ENCODE assay signal across 1 cellular context in genomic region chr10:71769279-71769823, GRCh38.
TF ChIP-seq lines count a peak whose summit lies in the region.

No MANE protein-coding gene starts in this region.

TF ChIP-seq in GM12878, 131 proteins besides CTCF, POLR2A, EP300 and RAD21 (continues in another document):
- no peak for TF ChIP-seq ZBTB11 (CRISPR knock-in tag; IDR thresholded peaks at IDR 0.05)
- TF ChIP-seq TAF1 (IDR thresholded peaks at IDR 0.05; ENCODE audit: borderline replicate concordance, low read depth, low read length): 0 out of 2 replicates have a peak, but pooled peaks have one; percentile 27
- TF ChIP-seq MLLT1 (IDR thresholded peaks at IDR 0.05): peak; percentile 45
- peak; percentile 41; the same call in 1 of the 2 replicates for TF ChIP-seq PKNOX1 (IDR thresholded peaks at IDR 0.05)
- TF ChIP-seq MEF2B (IDR thresholded peaks at IDR 0.05; ENCODE audit: partially characterized antibody, poor library complexity, severe bottlenecking): peak; percentile 91
- TF ChIP-seq IKZF2 (IDR thresholded peaks at IDR 0.05): peak; percentile 86 to 90
- no peak for TF ChIP-seq NR2C1 (IDR thresholded peaks at IDR 0.05)
- 0 out of 2 replicates have a peak, but pooled peaks have one; percentile 67 for TF ChIP-seq EED (IDR thresholded peaks at IDR 0.05; ENCODE audit: low read depth)
- TF ChIP-seq ZBTB40 (IDR thresholded peaks at IDR 0.05; ENCODE audit: borderline replicate concordance): no peak; the same call in 1 of the 2 replicates
- peak; percentile 93 for TF ChIP-seq SPI1 (IDR thresholded peaks at IDR 0.05; ENCODE audit: borderline replicate concordance, insufficient read depth, low read depth, low read length)
- TF ChIP-seq SREBF2 (IDR thresholded peaks at IDR 0.05; ENCODE audit: low read length): no peak
- TF ChIP-seq GATAD2B (conservative IDR thresholded peaks at IDR 0.05; ENCODE audit: low read depth): peak; percentile 77
- peak; percentile 82 for TF ChIP-seq MTA2 (IDR thresholded peaks at IDR 0.05; ENCODE audit: low read depth)
- peak; percentile 60 for TF ChIP-seq RELA (IDR thresholded peaks at IDR 0.05; ENCODE audit: borderline replicate concordance, partially characterized antibody)
- no peak for TF ChIP-seq IRF5 (IDR thresholded peaks at IDR 0.05; ENCODE audit: borderline replicate concordance)
- no peak for TF ChIP-seq USF1 (IDR thresholded peaks at IDR 0.05; ENCODE audit: borderline replicate concordance, extremely low read length, insufficient read depth, low read depth, low read length)
- peak; percentile 58 for TF ChIP-seq SP1 (IDR thresholded peaks at IDR 0.05; ENCODE audit: low read depth, low read length)
- TF ChIP-seq BMI1 (IDR thresholded peaks at IDR 0.05; ENCODE audit: borderline replicate concordance): peak; percentile 17; the same call in 1 of the 2 replicates
- TF ChIP-seq ZNF592 (IDR thresholded peaks at IDR 0.05): peak; percentile 74; the same call in 1 of the 2 replicates
- 0 out of 2 replicates have a peak, but pooled peaks have one; percentile 20 for TF ChIP-seq STAT3 (IDR thresholded peaks at IDR 0.05; ENCODE audit: low read depth, low read length)
- TF ChIP-seq SIX5 (IDR thresholded peaks at IDR 0.05; ENCODE audit: low read depth, low read length, severe bottlenecking): no peak
- TF ChIP-seq YBX1 (IDR thresholded peaks at IDR 0.05): 0 out of 2 replicates have a peak, but pooled peaks have one; percentile 24
- TF ChIP-seq PAX5 (IDR thresholded peaks at IDR 0.05; ENCODE audit: borderline replicate concordance, low read depth, low read length): peak; percentile 74; the same call in 1 of the 2 replicates
- TF ChIP-seq RELB (IDR thresholded peaks at IDR 0.05; ENCODE audit: low read depth): peak; percentile 87
- TF ChIP-seq TCF7 (IDR thresholded peaks at IDR 0.05; ENCODE audit: borderline replicate concordance): no peak
- peak; percentile 62 for TF ChIP-seq NBN (IDR thresholded peaks at IDR 0.05)
- TF ChIP-seq HDGF (IDR thresholded peaks at IDR 0.05): peak; percentile 84; the same call in 1 of the 2 replicates
- peak; percentile 70; the same call in 1 of the 2 replicates for TF ChIP-seq BACH1 (IDR thresholded peaks at IDR 0.05; ENCODE audit: borderline replicate concordance)
- 0 out of 2 replicates have a peak, but pooled peaks have one; percentile 38 for TF ChIP-seq DPF2 (IDR thresholded peaks at IDR 0.05)
- 0 out of 2 replicates have a peak, but pooled peaks have one; percentile 76 for TF ChIP-seq PAX8 (IDR thresholded peaks at IDR 0.05)
- TF ChIP-seq ZNF384 (IDR thresholded peaks at IDR 0.05; ENCODE audit: borderline replicate concordance, low read depth, low read length): no peak; the same call in 1 of the 2 replicates
- peak; percentile 18 to 27; a peak in 1 of 4 replicates for TF ChIP-seq BHLHE40 (IDR thresholded peaks at IDR 0.05; ENCODE audit: borderline replicate concordance in 1 of 2, low read depth in 2 of 2, low read length in 1 of 2)
- no peak for TF ChIP-seq ZNF207 (IDR thresholded peaks at IDR 0.05; ENCODE audit: borderline replicate concordance)
- peak; percentile 64 for TF ChIP-seq E2F8 (IDR thresholded peaks at IDR 0.05; ENCODE audit: low read depth, partially characterized antibody)
- TF ChIP-seq YY1 (IDR thresholded peaks at IDR 0.05; ENCODE audit: low read depth, low read length): 0 out of 2 replicates have a peak, but pooled peaks have one; percentile 11
- TF ChIP-seq MTA3 (IDR thresholded peaks at IDR 0.05; ENCODE audit: borderline replicate concordance, low read length): no peak
